Comparison of ENCODE assay signal across 32 cellular contexts in genomic region chr2:39234754-39235153, GRCh38. TPM values are rescaled to one million over a fixed set of nuclear protein-coding genes. Genes with fewer than 3 reads are reported as not detected.
DNase-seq lines count a peak whose midpoint lies in the region; ATAC-seq, FAIRE-seq and TF ChIP-seq lines count a peak whose summit lies in the region.
"Had no signal": no experiment of that assay in that cellular context is flagged by ENCODE, and none has a peak within 500 bp of the region (broad histone marks: within the 10 kb centered on the region; RNA-seq: fewer than 3 reads in every experiment).

No MANE protein-coding gene starts in this region.

- no peak for FAIRE-seq in K562 (lab: Jason Lieb, UNC)

- CTCF ChIA-PET in MCF 10A (lab: Yijun Ruan, JAX): interaction anchor here (1.6 kb wide), 1 partner anchor 287 kb away, joined by 4 read pairs; no protein-coding TSS in a partner anchor
- CTCF ChIA-PET in K562 (lab: Yijun Ruan, JAX; ENCODE audit: low intra/inter-chr PET ratio): no interaction called here

- in situ Hi-C loops in K562 (cut with MboI): loop anchor here (25.0 kb wide), 1 partner anchor 297 kb away; no protein-coding TSS in a partner anchor

- H3K9me3 Mint-ChIP-seq in MCF 10A (ENCODE audit: unreplicated experiment): peaks cover 8% of the 10 kb centered on the region
- H3K9me3 Mint-ChIP-seq: dendritic cell treated with granulocyte-macrophage colony-stimulating factor and Interleukin-4, amounts not matched to agents 40 ng/mL and 50 ng/mL, for 4 days; T-helper 1 cell treated with Interleukin-12 subunit alpha and Interleukin-12 subunit beta and Interleukin-4 antibody, amounts not matched to agents 30 μg/mL and 1 μg/mL, for 36 hours had no signal

- H3K9me1 ChIP-seq in K562 (ENCODE audit: control insufficient read depth, insufficient read depth, low read length): no peaks in the 10 kb centered on the region

- no peak for TF ChIP-seq EP300 in K562 (IDR thresholded peaks at IDR 0.05; ENCODE audit: low read length)

- H3K4me1 ChIP-seq in breast epithelium: no peaks in the 10 kb centered on the region
- no peaks in the 10 kb centered on the region; a peak in 1 of 5 replicates for H3K4me1 ChIP-seq in K562 (replicated peaks in 1 of 2; ENCODE audit: control insufficient read depth in 2 of 2, insufficient read depth in 2 of 2, low read length in 2 of 2)
- no peaks in the 10 kb centered on the region for H3K4me1 ChIP-seq in foreskin keratinocyte
- H3K4me1 ChIP-seq: esophagus squamous epithelium had no signal

- H3K27me3 ChIP-seq in breast epithelium: no peaks in the 10 kb centered on the region
- no peaks in the 10 kb centered on the region for H3K27me3 ChIP-seq in K562 (ENCODE audit: control insufficient read depth in 2 of 2, insufficient read depth in 2 of 2, low read length in 2 of 2)
- no peaks in the 10 kb centered on the region for H3K27me3 ChIP-seq in foreskin keratinocyte
- H3K27me3 ChIP-seq: esophagus squamous epithelium, stomach had no signal

- no peaks in the 10 kb centered on the region for H3K36me3 Mint-ChIP-seq in MCF 10A (ENCODE audit: insufficient read depth, unreplicated experiment)

- H4K20me1 ChIP-seq in K562 (replicated peaks; ENCODE audit: control insufficient read depth, insufficient read depth, low read length): no peaks in the 10 kb centered on the region

- H3K4me3 Mint-ChIP-seq in MCF 10A (ENCODE audit: unreplicated experiment): no peak overlapping the region
- H3K4me3 Mint-ChIP-seq: activated T-cell treated with anti-CD3 and anti-CD28 coated beads, Interleukin-2, amount 50 U/mL, for 72 hours; central memory CD8-positive, alpha-beta T cell; dendritic cell treated with granulocyte-macrophage colony-stimulating factor and Interleukin-4, amounts not matched to agents 40 ng/mL and 50 ng/mL, for 4 days; endodermal cell; T-helper 1 cell treated with Interleukin-12 subunit alpha and Interleukin-12 subunit beta and Interleukin-4 antibody, amounts not matched to agents 30 μg/mL and 1 μg/mL, for 36 hours had no signal

- TF ChIP-seq RAD21 in K562 (CRISPR knock-in tag; conservative IDR thresholded peaks at IDR 0.05 in 1 of 2, IDR thresholded peaks at IDR 0.05 in 1 of 2): no peak

- DNase-seq in MCF 10A (ENCODE audit: unreplicated experiment) (peak; percentile 76), breast epithelium (ENCODE audit: low spot score in 2 of 2) (no peak), K562 (ENCODE audit: extremely low read depth in 1 of 4, low spot score in 3 of 4) (no peak), foreskin keratinocyte (peak; percentile 22 to 50), amygdala (lab: John Stamatoyannopoulos, UW) (no peak), NCI-H2029 (lab: John Stamatoyannopoulos, UW) (no peak)
- DNase-seq in activated CD4-positive, alpha-beta T cell treated with anti-CD3 and anti-CD28 coated beads, Interleukin-2, amount 50 U/mL, for 48 hours: no peak
- DNase-seq: activated CD4-positive, alpha-beta T cell treated with anti-CD3 and anti-CD28 coated beads, Interleukin-2, amount 50 U/mL, for 4 hours; activated T-cell treated with anti-CD3 and anti-CD28 coated beads, Interleukin-2, amount 50 U/mL, for 72 hours; COR-L47; DMS53; endodermal cell; esophagus squamous epithelium; H7; left ventricle myocardium superior; NCI-H1092 treated with DMSO at 0.1 percent for 48 hours; NCI-H187 treated with DMSO at 0.1 percent for 48 hours; NCI-H526 treated with DMSO at 0.1 percent for 48 hours; posterior cingulate gyrus; right cardiac atrium; Right ventricle myocardium superior; stimulated activated CD4-positive, alpha-beta T cell treated with anti-CD3 and anti-CD28 coated beads, Interleukin-2, amount 100 ng/mL, for 48 hours; stomach had no signal

- TF ChIP-seq CTCF in MCF 10A (IDR thresholded peaks at IDR 0.05; ENCODE audit: unreplicated experiment) (no peak), breast epithelium (IDR thresholded peaks at IDR 0.05) (no peak), K562 (IDR thresholded peaks at IDR 0.05 in 2 of 3, conservative IDR thresholded peaks at IDR 0.05 in 1 of 3; ENCODE audit: insufficient read depth in 2 of 3, low read depth in 1 of 3, low read length in 3 of 3) (no peak), foreskin keratinocyte (conservative IDR thresholded peaks at IDR 0.05) (no peak)

- H3K4me2 ChIP-seq in K562 (ENCODE audit: insufficient read depth, low read length): no peak overlapping the region

- no peak for TF ChIP-seq POLR2A in breast epithelium (IDR thresholded peaks at IDR 0.05)
- no peak for TF ChIP-seq POLR2A in K562 (conservative IDR thresholded peaks at IDR 0.05)

- no peak overlapping the region for H2AFZ ChIP-seq in K562 (ENCODE audit: low read depth, low read length)

- no peaks in the 10 kb centered on the region for H3K36me3 ChIP-seq in breast epithelium
- no peaks in the 10 kb centered on the region for H3K36me3 ChIP-seq in K562 (ENCODE audit: control insufficient read depth, insufficient read depth, low read length)
- H3K36me3 ChIP-seq: esophagus squamous epithelium, stomach had no signal

- BruUV-seq in MCF 10A (replicated peaks; lab: Mats Ljungman, UMichigan) (no TSS peak), K562 (replicated peaks; lab: Mats Ljungman, UMichigan) (no TSS peak)

- H3K27ac ChIP-seq in breast epithelium (no peak overlapping the region), K562 (ENCODE audit: extremely low read depth, low read depth, low read length) (no peak overlapping the region), foreskin keratinocyte (no peak overlapping the region)
- H3K27ac ChIP-seq: 22Rv1, C4-2B, esophagus squamous epithelium, stomach had no signal

- no peaks in the 10 kb centered on the region for H3K4me1 Mint-ChIP-seq in MCF 10A (ENCODE audit: insufficient read depth, unreplicated experiment)
- H3K4me1 Mint-ChIP-seq: central memory CD8-positive, alpha-beta T cell; endodermal cell had no signal

- H3K27ac Mint-ChIP-seq in MCF 10A (ENCODE audit: low read depth, unreplicated experiment): no peak overlapping the region
- H3K27ac Mint-ChIP-seq: activated T-cell treated with anti-CD3 and anti-CD28 coated beads, Interleukin-2, amount 50 U/mL, for 72 hours; dendritic cell treated with granulocyte-macrophage colony-stimulating factor and Interleukin-4, amounts not matched to agents 40 ng/mL and 50 ng/mL, for 4 days; endodermal cell; T-helper 1 cell treated with Interleukin-12 subunit alpha and Interleukin-12 subunit beta and Interleukin-4 antibody, amounts not matched to agents 30 μg/mL and 1 μg/mL, for 36 hours had no signal

- no peaks in the 10 kb centered on the region for H3K27me3 Mint-ChIP-seq in MCF 10A (ENCODE audit: insufficient read depth, unreplicated experiment)
- H3K27me3 Mint-ChIP-seq: central memory CD8-positive, alpha-beta T cell; dendritic cell treated with granulocyte-macrophage colony-stimulating factor and Interleukin-4, amounts not matched to agents 40 ng/mL and 50 ng/mL, for 4 days had no signal

- 8% methylated on average over 1 of the region's 1 CpG for WGBS in K562 (ENCODE audit: insufficient coverage, low coverage, missing lambda C conversion rate)

- no peaks in the 10 kb centered on the region for H3K9me3 ChIP-seq in breast epithelium
- H3K9me3 ChIP-seq in K562 (replicated peaks; ENCODE audit: control insufficient read depth, insufficient read depth, low read depth, low read length): no peaks in the 10 kb centered on the region
- H3K9me3 ChIP-seq: esophagus squamous epithelium, stomach had no signal

- POLR2A ChIA-PET in MCF 10A (lab: Yijun Ruan, JAX): interaction anchor here (0.7 to 1.5 kb wide), 5 partner anchors 18 to 359 kb away, joined by 3 to 5 read pairs (median 4); partner anchors contain the start of genes DHX57 and MORN2
- POLR2A ChIA-PET in K562 (lab: Yijun Ruan, JAX): no interaction called here

- no peak for ATAC-seq in K562
- ATAC-seq in foreskin keratinocyte: peak; percentile 55
- ATAC-seq in HG02588 (IDR thresholded peaks at IDR 0.05; ENCODE audit: unreplicated experiment): no peak
- ATAC-seq: activated CD4-positive, CD25-positive, alpha-beta regulatory T cell treated with anti-CD3 and anti-CD28 coated beads, Interleukin-2, amount 50 U/mL, for 24 hours; activated T-cell treated with anti-CD3 and anti-CD28 coated beads, Interleukin-2, amount 50 U/mL, for 72 hours; left ventricle myocardium superior; Panc1; right cardiac atrium; SK-N-SH treated with all-trans-retinoic acid at 6 μM for 48 hours had no signal

- H3K4me3 ChIP-seq in breast epithelium (no peak overlapping the region), K562 (no peak overlapping the region)
- H3K4me3 ChIP-seq: esophagus squamous epithelium, stomach had no signal

- intact Hi-C loops in MCF 10A (cut with micrococcal nuclease) (no loop called here), breast epithelium (cut with DNase I; ENCODE audit: low total_unique reads) (no loop called here), K562 (cut with micrococcal nuclease) (loop anchor here (10.0 kb wide), 1 partner anchor 280 kb away; no protein-coding TSS in a partner anchor)

- H3K9ac ChIP-seq in K562 (ENCODE audit: insufficient read depth in 1 of 2, low read depth in 2 of 2, low read length in 2 of 2): no peak overlapping the region

- no peaks in the 10 kb centered on the region for H3K79me2 ChIP-seq in K562 (ENCODE audit: control insufficient read depth, insufficient read depth, low read length)

TF ChIP-seq in K562, 482 proteins besides CTCF, POLR2A, EP300 and RAD21 (continues in another document):
- TF ChIP-seq EGR1 (conservative IDR thresholded peaks at IDR 0.05) (no peak), ZNF253 (CRISPR knock-in tag; conservative IDR thresholded peaks at IDR 0.05) (no peak), ASH1L (IDR thresholded peaks at IDR 0.05; ENCODE audit: borderline replicate concordance, low read depth, partially characterized antibody) (no peak)

RNA-seq across cellular contexts. Expression of gene CDKL4, which starts 9.0 kb away (rescaled TPM):
- total RNA-seq in MCF 10A (2022) (1.1 TPM in 1 of 2 replicates, not detected in the other), breast epithelium (1 to 10 TPM in 1 of 3 donors, under 1 TPM in 1, not detected in 1; 0.33 to 2.6 TPM), K562 (2014; rRNA removed) (not detected in 2 replicates), K562 (2014; rRNA removed; fragmentation: Illumina TruSeq; extraction: Trizol) (not detected in 2 replicates), K562 (2015; rRNA removed; fragmentation: Illumina TruSeq; extraction: Trizol) (not detected in 2 replicates), K562 (2021) (not detected in 2 replicates), foreskin keratinocyte (not detected in 2 replicates)
- total RNA-seq in K562 (2011; cell fraction: chromatin; rRNA removed; ENCODE audit: low replicate concordance): not detected in 2 replicates
- not detected in 2 replicates for total RNA-seq in K562 (2011; cell fraction: nucleolus; rRNA removed)
- total RNA-seq in K562 (2011; cell fraction: nucleoplasm; rRNA removed): not detected in 2 replicates
- polyA plus RNA-seq in K562 (2011; rRNA removed) (not detected in 2 replicates), K562 (2014; fragmentation: Illumina TruSeq; extraction: Trizol) (not detected in 2 replicates), K562 (2014; fragmentation: Nextera tagmentation; extraction: Ambion mirVana) (not detected), K562 (2014; rRNA removed) (not detected in 2 replicates), foreskin keratinocyte (0.04 TPM in 1 of 2 replicates, not detected in the other)
- polyA plus RNA-seq in K562 (2011; cell fraction: cytosol; rRNA removed): not detected in 2 replicates
- not detected in 2 replicates for polyA plus RNA-seq in K562 (2011; cell fraction: nucleus; rRNA removed)
- not detected in 2 replicates for polyA plus RNA-seq in K562 (2012)
- polyA minus RNA-seq in K562 (2011; rRNA and poly(A)+ RNA removed): 0.45 TPM in 1 of 2 replicates, not detected in the other
- polyA minus RNA-seq in K562 (2011; cell fraction: cytosol; rRNA and poly(A)+ RNA removed): not detected in 2 replicates
- polyA minus RNA-seq in K562 (2011; cell fraction: nucleus; rRNA and poly(A)+ RNA removed): not detected in 2 replicates
- total RNA-seq: H7, Right ventricle myocardium superior had no signal
- polyA plus RNA-seq: stomach had no signal

Comparison
In these comparisons a context has a peak if more than half of its experiments do, and no peak if none do; other contexts are left out.
1. DNase-seq: peak in MCF 10A (single experiment) and foreskin keratinocyte (2 of 2); none in breast epithelium (0 of 2), K562 (0 of 4), amygdala (0 of 56), activated CD4-positive, alpha-beta T cell treated with anti-CD3 and anti-CD28 coated beads, Interleukin-2, amount 50 U/mL, for 48 hours (0 of 2) and NCI-H2029 (single experiment).